Comparison of ENCODE assay signal across 1 cellular context in genomic region chr4:146511381-146511780, GRCh38.
TF ChIP-seq lines count a peak whose summit lies in the region.

No MANE protein-coding gene starts in this region.

TF ChIP-seq in K562, 482 proteins besides CTCF, POLR2A, EP300 and RAD21 (continued from another document):
- TF ChIP-seq ZBTB40 (IDR thresholded peaks at IDR 0.05), result 0 out of 2 replicates have a peak, but pooled peaks have one; percentile 29
- no peak for TF ChIP-seq ZBTB40 (CRISPR knock-in tag; IDR thresholded peaks at IDR 0.05)
- no peak for TF ChIP-seq MAX (CRISPR knock-in tag; IDR thresholded peaks at IDR 0.05)
- TF ChIP-seq MAFF (IDR thresholded peaks at IDR 0.05; ENCODE audit: low read length), result peak; percentile 23; the same call in 1 of the 2 replicates
- TF ChIP-seq BRD4 (IDR thresholded peaks at IDR 0.05), result no peak
- TF ChIP-seq JUND (IDR thresholded peaks at IDR 0.05; ENCODE audit: borderline replicate concordance, low read depth, low read length), result no peak
- TF ChIP-seq JUND (tag; IDR thresholded peaks at IDR 0.05; ENCODE audit: borderline replicate concordance, low read depth, low read length), result peak; percentile 21; the same call in 1 of the 3 replicates
- TF ChIP-seq MEIS2 (IDR thresholded peaks at IDR 0.05; ENCODE audit: partially characterized antibody), result peak; percentile 52
- TF ChIP-seq PCBP2 (IDR thresholded peaks at IDR 0.05; ENCODE audit: low read depth, low read length, poor library complexity, severe bottlenecking), result no peak
- no peak for TF ChIP-seq KDM5B (IDR thresholded peaks at IDR 0.05; ENCODE audit: insufficient replicate concordance, low read depth, low read length)
- TF ChIP-seq POLR2H (tag; IDR thresholded peaks at IDR 0.05; ENCODE audit: low read depth), result 0 out of 2 replicates have a peak, but pooled peaks have one; percentile 7
- TF ChIP-seq ETV1 (tag; conservative IDR thresholded peaks at IDR 0.05; ENCODE audit: low read depth), result peak; percentile 65
- 0 out of 2 replicates have a peak, but pooled peaks have one; percentile 19 for TF ChIP-seq CREM (IDR thresholded peaks at IDR 0.05; ENCODE audit: low read depth)
- TF ChIP-seq GABPA (tag; conservative IDR thresholded peaks at IDR 0.05; ENCODE audit: low read depth), result peak; percentile 52
- 0 out of 4 replicates have a peak, but pooled peaks of 1 of the 2 experiments have one; percentile 28 for TF ChIP-seq TEAD1 (CRISPR knock-in tag; IDR thresholded peaks at IDR 0.05)
